Comparison of ENCODE assay signal across 9 cellular contexts in genomic region chr14:34324363-34324795, GRCh38.
A peak's percentile ranks its signal among the peaks of the same experiment; 100 is the strongest.
DNase-seq lines count a peak whose midpoint lies in the region; ATAC-seq and TF ChIP-seq lines count a peak whose summit lies in the region.
"Had no signal": no experiment of that assay in that cellular context is flagged by ENCODE, and none has a peak within 500 bp of the region (broad histone marks: within the 10 kb centered on the region; RNA-seq: fewer than 3 reads in every experiment).

No MANE protein-coding gene starts in this region.

- H3K9me3 Mint-ChIP-seq in Caco-2 (ENCODE audit: unreplicated experiment), result no peaks in the 10 kb centered on the region
- H3K9me3 Mint-ChIP-seq in chondrocyte (ENCODE audit: low read depth), result no peaks in the 10 kb centered on the region
- no peaks in the 10 kb centered on the region for H3K9me3 Mint-ChIP-seq in memory B cell
- H3K9me3 Mint-ChIP-seq: T-helper 1 cell treated with Interleukin-12 subunit alpha and Interleukin-12 subunit beta and Interleukin-4 antibody, amounts not matched to agents 30 μg/mL and 1 μg/mL, for 36 hours had no signal

- no peak overlapping the region for H3K4me3 Mint-ChIP-seq in Caco-2 (ENCODE audit: unreplicated experiment)
- no peak overlapping the region for H3K4me3 Mint-ChIP-seq in chondrocyte (ENCODE audit: unreplicated experiment)
- H3K4me3 Mint-ChIP-seq in memory B cell, result no peak overlapping the region
- H3K4me3 Mint-ChIP-seq: T-helper 1 cell treated with Interleukin-12 subunit alpha and Interleukin-12 subunit beta and Interleukin-4 antibody, amounts not matched to agents 30 μg/mL and 1 μg/mL, for 36 hours had no signal

- H3K27me3 Mint-ChIP-seq in Caco-2 (ENCODE audit: insufficient read depth, unreplicated experiment) (no peaks in the 10 kb centered on the region), chondrocyte (ENCODE audit: low read depth) (peaks cover 6% of the 10 kb centered on the region), memory B cell (peaks cover 3% of the 10 kb centered on the region)

- H3K36me3 Mint-ChIP-seq in Caco-2 (ENCODE audit: insufficient read depth, unreplicated experiment) (no peaks in the 10 kb centered on the region), chondrocyte (ENCODE audit: low read depth) (no peaks in the 10 kb centered on the region), memory B cell (no peaks in the 10 kb centered on the region)

- BruUV-seq in Caco-2 (replicated peaks; lab: Mats Ljungman, UMichigan), result no TSS peak

- H3K4me3 ChIP-seq in Caco-2 (ENCODE audit: low read depth, low read length), result no peak overlapping the region

- ATAC-seq in memory B cell (ENCODE audit: low read depth), result no peak
- no peak for ATAC-seq in HG02571 (IDR thresholded peaks at IDR 0.05; ENCODE audit: unreplicated experiment)

- H3K4me1 Mint-ChIP-seq in Caco-2 (ENCODE audit: low read depth, unreplicated experiment) (no peaks in the 10 kb centered on the region), chondrocyte (ENCODE audit: low read depth) (peaks cover 12% of the 10 kb centered on the region), memory B cell (peaks cover 3% of the 10 kb centered on the region)

- no peaks in the 10 kb centered on the region for H3K36me3 ChIP-seq in Caco-2 (ENCODE audit: control insufficient read depth, insufficient read depth, low read length)

- CTCF ChIA-PET in Caco-2 (lab: Charles Lee), result interaction anchor here (0.6 to 1.5 kb wide), 2 partner anchors 199 to 484 kb away, joined by 3 to 5 read pairs; no protein-coding TSS in a partner anchor

- intact Hi-C loops in Caco-2 (cut with micrococcal nuclease; ENCODE audit: unreplicated experiment), result loop anchor here (1.0 to 10.0 kb wide), 3 partner anchors 485 to 1750 kb away; no protein-coding TSS in a partner anchor

- TF ChIP-seq CTCF in Caco-2 (IDR thresholded peaks at IDR 0.05; ENCODE audit: insufficient read depth in 1 of 2, low read depth in 1 of 2, low read length in 1 of 2, severe bottlenecking in 1 of 2, unreplicated experiment in 1 of 2), result peak; percentile 56 to 65
- TF ChIP-seq CTCF in chondrocyte (IDR thresholded peaks at IDR 0.05), result peak; percentile 90

- peak in 1 of 2 experiments; percentile 60 for DNase-seq in Caco-2
- peak; percentile 35 for DNase-seq in H4 (ENCODE audit: low spot score)
- DNase-seq in NCI-H69 (lab: John Stamatoyannopoulos, UW), result peak; percentile 66
- no peak for DNase-seq in chondrocyte (ENCODE audit: low spot score)
- peak in 1 of 2 donors; percentile 12 for DNase-seq in memory B cell (ENCODE audit: low spot score in 2 of 2)
- no peak for DNase-seq in occipital lobe (lab: John Stamatoyannopoulos, UW)
- no peak for DNase-seq in activated CD4-positive, CD25-positive, alpha-beta regulatory T cell treated with anti-CD3 and anti-CD28 coated beads, Interleukin-2, amount 50 U/mL, for 72 hours

- H3K27ac Mint-ChIP-seq in Caco-2 (ENCODE audit: unreplicated experiment) (no peak overlapping the region), chondrocyte (ENCODE audit: unreplicated experiment) (no peak overlapping the region), memory B cell (peak overlapping the region; percentile 16)
- H3K27ac Mint-ChIP-seq: T-helper 1 cell treated with Interleukin-12 subunit alpha and Interleukin-12 subunit beta and Interleukin-4 antibody, amounts not matched to agents 30 μg/mL and 1 μg/mL, for 36 hours had no signal

- H3K9me3 ChIP-seq in Caco-2, result no peaks in the 10 kb centered on the region

- H3K4me1 ChIP-seq in Caco-2, result no peaks in the 10 kb centered on the region

- POLR2A ChIA-PET in Caco-2 (lab: Charles Lee), result no interaction called here

- H3K27me3 ChIP-seq in Caco-2 (replicated peaks; ENCODE audit: control insufficient read depth, insufficient read depth, low read length), result no peaks in the 10 kb centered on the region

Comparison
In these comparisons a context has a peak if more than half of its experiments do, and no peak if none do; other contexts are left out.
1. DNase-seq: peak in H4 (single experiment) and NCI-H69 (single experiment); none in chondrocyte (single experiment), occipital lobe (single experiment) and activated CD4-positive, CD25-positive, alpha-beta regulatory T cell treated with anti-CD3 and anti-CD28 coated beads, Interleukin-2, amount 50 U/mL, for 72 hours (single experiment).